In genomic region chr1:149860684-149861496, GRCh38 we compare ENCODE assay signal across 7 cellular contexts. TPM values are rescaled to one million over a fixed set of nuclear protein-coding genes. Genes with fewer than 3 reads are reported as not detected.
DNase-seq lines count a peak whose midpoint lies in the region; ATAC-seq and TF ChIP-seq lines count a peak whose summit lies in the region.
"Not testable (repeated sequence)": the region's sequence is repeated elsewhere in the genome, so short reads cannot be mapped to it uniquely, and the experiment has no call there.

No MANE protein-coding gene starts in this region.

- H3K9me3 ChIP-seq in PC-3 (ENCODE audit: low read length); body of pancreas; mucosa of descending colon: not testable (repeated sequence)

- not testable (repeated sequence) for H3K27me3 ChIP-seq in PC-3 (ENCODE audit: low read length); body of pancreas

- no CpG with 5 or more reads among the region's 55 CpGs for WGBS in body of pancreas, 2 donors

- not testable (repeated sequence) for H3K4me3 ChIP-seq in PC-3 (ENCODE audit: low read length); body of pancreas; mucosa of descending colon

- not testable (repeated sequence) for H3K9ac ChIP-seq in PC-3 (ENCODE audit: low read length)

- not testable (repeated sequence) for H2AFZ ChIP-seq in PC-3 (ENCODE audit: low read length)

- H3K79me2 ChIP-seq in PC-3 (ENCODE audit: low read length), result not testable (repeated sequence)

- not testable (repeated sequence) for H3F3A ChIP-seq in PC-3 (ENCODE audit: low read length, unreplicated experiment)

- H3K4me1 ChIP-seq in PC-3 (ENCODE audit: insufficient read depth, low read length); body of pancreas; mucosa of descending colon (ENCODE audit: low read depth): not testable (repeated sequence)

- TF ChIP-seq CTCF in PC-3 (conservative IDR thresholded peaks at IDR 0.05; ENCODE audit: low read depth, low read length); body of pancreas (IDR thresholded peaks at IDR 0.05); mucosa of descending colon (IDR thresholded peaks at IDR 0.05): not testable (repeated sequence)

- CTCF ChIA-PET in PC-3 (lab: Charles Lee), result not testable (repeated sequence)

- ATAC-seq in GM18868 (IDR thresholded peaks at IDR 0.05; ENCODE audit: unreplicated experiment) (peak; percentile 68), GM21367 (IDR thresholded peaks at IDR 0.05; ENCODE audit: unreplicated experiment) (peak; percentile 56), HG02678 (IDR thresholded peaks at IDR 0.05; ENCODE audit: unreplicated experiment) (peak; percentile 68), HG03108 (IDR thresholded peaks at IDR 0.05; ENCODE audit: unreplicated experiment) (peak; percentile 54), PC-3 (peak; percentile 58), body of pancreas (peak; percentile 87), mucosa of descending colon (peak; percentile 87)

- TF ChIP-seq POLR2A in body of pancreas (IDR thresholded peaks at IDR 0.05), result not testable (repeated sequence)

- H4K20me1 ChIP-seq in PC-3 (ENCODE audit: low read length), result not testable (repeated sequence)

- DNase-seq in PC-3, body of pancreas, mucosa of descending colon: not testable (repeated sequence)

- not testable (repeated sequence) for H3K9me2 ChIP-seq in PC-3 (replicated peaks; ENCODE audit: low read length)

- H3K4me2 ChIP-seq in PC-3 (ENCODE audit: low read length), result not testable (repeated sequence)

- BruUV-seq in PC-3 (replicated peaks; lab: Mats Ljungman, UMichigan), result not testable (repeated sequence)

- not testable (repeated sequence) for H3K36me3 ChIP-seq in PC-3 (ENCODE audit: low read depth, low read length); body of pancreas (replicated peaks in 1 of 2; ENCODE audit: insufficient read depth in 1 of 2, low read depth in 2 of 2); mucosa of descending colon (ENCODE audit: low read depth)

- intact Hi-C loops in PC-3 (cut with micrococcal nuclease); body of pancreas (cut with DNase I); mucosa of descending colon (cut with DNase I, micrococcal nuclease): not testable (repeated sequence)

- not testable (repeated sequence) for H3K27ac ChIP-seq in PC-3 (ENCODE audit: low read length); body of pancreas

- POLR2A ChIA-PET in PC-3 (lab: Charles Lee; ENCODE audit: unreplicated experiment), result not testable (repeated sequence)

RNA-seq across cellular contexts. Expression of gene BOLA1, which starts 38.5 kb away (rescaled TPM):
- 27.6 and 38.6 TPM in 2 replicates for total RNA-seq in PC-3 (2014; rRNA removed)
- total RNA-seq in body of pancreas, result 10 to 100 TPM in 1 of 2 donors, 1 to 10 TPM in 1; 9.6 to 35.5 TPM
- 10 to 100 TPM; 10.7 to 18.1 (median 13.2) TPM for total RNA-seq in mucosa of descending colon

RNA-seq across cellular contexts. Expression of gene SV2A, which starts 56.8 kb away (rescaled TPM):
- total RNA-seq in PC-3 (2014; rRNA removed), result not detected in 2 replicates
- total RNA-seq in body of pancreas, result 1 to 10 TPM in 1 of 2 donors, under 1 TPM in 1; 0.33 to 2.1 TPM
- 1 to 10 TPM in 2 of 3 donors, under 1 TPM in 1; 0.69 to 7.6 (median 1.7) TPM for total RNA-seq in mucosa of descending colon
